Comparison of ENCODE assay signal across 27 cellular contexts in genomic region chr15:85651551-85651950, GRCh38.
"Had no signal": no experiment of that assay in that cellular context is flagged by ENCODE, and none has a peak within 500 bp of the region (broad histone marks: within the 10 kb centered on the region; RNA-seq: fewer than 3 reads in every experiment).

No MANE protein-coding gene starts in this region.

- H3K36me3 ChIP-seq: ovary, prostate gland had no signal

- H3K4me1 ChIP-seq: prostate gland had no signal

- ATAC-seq: activated CD4-positive, CD25-positive, alpha-beta regulatory T cell treated with anti-CD3 and anti-CD28 coated beads, Interleukin-2, amount 50 U/mL, for 24 hours; activated T-cell treated with anti-CD3 and anti-CD28 coated beads, Interleukin-2, amount 50 U/mL, for 4 hours; sciatic nerve; stimulated activated naive B cell treated with anti-CD40 and anti-IgM and Interleukin-4, amounts not matched to agents 10 μg/mL and 1 μg/mL and 100 μg/mL, for 72 hours had no signal

- H3K27ac ChIP-seq: epithelial cell of prostate, ovary, prostate gland, SK-N-MC, transverse colon, WERI-Rb-1 had no signal

- H3K9me3 ChIP-seq: esophagus squamous epithelium, ovary, prostate gland, transverse colon had no signal

- H3K27me3 ChIP-seq: esophagus squamous epithelium, ovary, transverse colon had no signal

- H3K9me3 Mint-ChIP-seq: activated CD4-positive, alpha-beta memory T cell treated with anti-CD3 and anti-CD28 coated beads for 36 hours; activated naive CD4-positive, alpha-beta T cell treated with anti-CD3 and anti-CD28 coated beads for 36 hours; activated naive CD8-positive, alpha-beta T cell treated with anti-CD3 and anti-CD28 coated beads, Interleukin-2, amount 10 ng/mL, durations not matched to agents 7 days and 5 days; memory B cell; stimulated activated naive B cell treated with anti-CD40 and anti-IgM and Interleukin-4, amounts not matched to agents 10 μg/mL and 1 μg/mL and 100 μg/mL, for 72 hours; T-helper 1 cell treated with Interleukin-12 subunit alpha and Interleukin-12 subunit beta and Interleukin-4 antibody, amounts not matched to agents 30 μg/mL and 1 μg/mL, for 36 hours had no signal

- H3K27me3 Mint-ChIP-seq: activated CD4-positive, alpha-beta memory T cell treated with anti-CD3 and anti-CD28 coated beads for 36 hours; activated CD4-positive, alpha-beta T cell treated with anti-CD3 and anti-CD28 coated beads, Interleukin-2, amount 10 ng/mL, durations not matched to agents 24 days and 14 days; activated naive CD8-positive, alpha-beta T cell treated with anti-CD3 and anti-CD28 coated beads, Interleukin-2, amount 10 ng/mL, durations not matched to agents 7 days and 5 days; memory B cell; stimulated activated naive B cell treated with anti-CD40 and anti-IgM and Interleukin-4, amounts not matched to agents 10 μg/mL and 1 μg/mL and 100 μg/mL, for 72 hours had no signal

- H3K4me3 ChIP-seq: esophagus squamous epithelium, ovary, prostate gland, SK-N-MC, transverse colon had no signal

- DNase-seq: activated CD4-positive, alpha-beta memory T cell treated with anti-CD3 and anti-CD28 coated beads for 36 hours; activated CD4-positive, alpha-beta T cell treated with anti-CD3 and anti-CD28 coated beads, Interleukin-2, amount 10 ng/mL, durations not matched to agents 24 days and 14 days; activated effector memory CD4-positive, alpha-beta T cell treated with anti-CD3 and anti-CD28 coated beads, Interleukin-2, amount 50 U/mL, for 16 hours; activated naive CD4-positive, alpha-beta T cell treated with anti-CD3 and anti-CD28 coated beads for 36 hours; activated naive CD8-positive, alpha-beta T cell treated with anti-CD3 and anti-CD28 coated beads, Interleukin-2, amount 10 ng/mL, durations not matched to agents 7 days and 5 days; activated T-cell treated with anti-CD3 and anti-CD28 coated beads, Interleukin-2, amount 50 U/mL, for 4 hours; amniotic stem cell; caudate nucleus; esophagus squamous epithelium; foreskin melanocyte; glutamatergic neuron; islet precursor cell; ovary; retina; small intestine; stimulated activated CD4-positive, alpha-beta T cell treated with anti-CD3 and anti-CD28 coated beads, Interleukin-4, amount 100 ng/mL, for 24 hours; stimulated activated naive B cell treated with anti-CD40 and anti-IgM and Interleukin-4, amounts not matched to agents 10 μg/mL and 1 μg/mL and 100 μg/mL, for 72 hours; T1000; transverse colon; WERI-Rb-1 had no signal

- H3K4me3 Mint-ChIP-seq: activated CD4-positive, alpha-beta memory T cell treated with anti-CD3 and anti-CD28 coated beads for 36 hours; activated CD4-positive, alpha-beta T cell treated with anti-CD3 and anti-CD28 coated beads, Interleukin-2, amount 10 ng/mL, durations not matched to agents 24 days and 14 days; activated naive CD4-positive, alpha-beta T cell treated with anti-CD3 and anti-CD28 coated beads for 36 hours; activated naive CD8-positive, alpha-beta T cell treated with anti-CD3 and anti-CD28 coated beads, Interleukin-2, amount 10 ng/mL, durations not matched to agents 7 days and 5 days; activated T-cell treated with anti-CD3 and anti-CD28 coated beads, Interleukin-2, amount 50 U/mL, for 4 hours; memory B cell; stimulated activated naive B cell treated with anti-CD40 and anti-IgM and Interleukin-4, amounts not matched to agents 10 μg/mL and 1 μg/mL and 100 μg/mL, for 72 hours; T-helper 1 cell treated with Interleukin-12 subunit alpha and Interleukin-12 subunit beta and Interleukin-4 antibody, amounts not matched to agents 30 μg/mL and 1 μg/mL, for 36 hours had no signal

- H3K27ac Mint-ChIP-seq: activated CD4-positive, alpha-beta memory T cell treated with anti-CD3 and anti-CD28 coated beads for 36 hours; activated CD4-positive, alpha-beta T cell treated with anti-CD3 and anti-CD28 coated beads, Interleukin-2, amount 10 ng/mL, durations not matched to agents 24 days and 14 days; activated naive CD4-positive, alpha-beta T cell treated with anti-CD3 and anti-CD28 coated beads for 36 hours; activated naive CD8-positive, alpha-beta T cell treated with anti-CD3 and anti-CD28 coated beads, Interleukin-2, amount 10 ng/mL, durations not matched to agents 7 days and 5 days; stimulated activated naive B cell treated with anti-CD40 and anti-IgM and Interleukin-4, amounts not matched to agents 10 μg/mL and 1 μg/mL and 100 μg/mL, for 72 hours had no signal
